Comparison of ENCODE assay signal across 29 cellular contexts in genomic region chr1:95924684-95925083, GRCh38.
"Had no signal": no experiment of that assay in that cellular context is flagged by ENCODE, and none has a peak within 500 bp of the region (broad histone marks: within the 10 kb centered on the region; RNA-seq: fewer than 3 reads in every experiment).

No MANE protein-coding gene starts in this region.

- H3K4me3 ChIP-seq: colonic mucosa, coronary artery, dorsolateral prefrontal cortex, esophagus muscularis mucosa, esophagus squamous epithelium, gastrocnemius medialis, gastroesophageal sphincter, heart left ventricle, heart right ventricle, hepatocyte had no signal

- H3K9me3 ChIP-seq: colonic mucosa, esophagus muscularis mucosa, esophagus squamous epithelium, gastrocnemius medialis, gastroesophageal sphincter had no signal

- ATAC-seq: effector memory CD8-positive, alpha-beta T cell; esophagus mucosa; foreskin keratinocyte; gastrocnemius medialis; gastroesophageal sphincter; heart left ventricle; heart right ventricle had no signal

- H3K36me3 ChIP-seq: colonic mucosa, esophagus muscularis mucosa, esophagus squamous epithelium, gastrocnemius medialis, gastroesophageal sphincter, heart left ventricle, heart right ventricle had no signal

- H3K4me2 ChIP-seq: hepatocyte had no signal

- H3K27ac ChIP-seq: colonic mucosa, coronary artery, dorsolateral prefrontal cortex, epithelial cell of prostate, esophagus muscularis mucosa, esophagus squamous epithelium, foreskin keratinocyte, gastrocnemius medialis, gastroesophageal sphincter, heart left ventricle, heart right ventricle, hepatocyte had no signal

- FAIRE-seq: colon, endometrium, endothelial cell of umbilical vein, frontal cortex had no signal

- H2AFZ ChIP-seq: hepatocyte had no signal

- DNase-seq: colonic mucosa; cortex of kidney; dermis blood vessel endothelial cell; dorsolateral prefrontal cortex; effector CD4-positive, alpha-beta T cell; effector CD8-positive, alpha-beta T cell; effector memory CD4-positive, alpha-beta T cell; effector memory CD8-positive, alpha-beta T cell; endodermal cell; erythroblast; esophagus squamous epithelium; foreskin fibroblast; foreskin keratinocyte; foreskin melanocyte; gastrocnemius medialis; glutamatergic neuron; head of caudate nucleus; heart left ventricle; heart right ventricle had no signal

- H3K79me2 ChIP-seq: hepatocyte had no signal

- H3K4me1 ChIP-seq: colonic mucosa, esophagus muscularis mucosa, esophagus squamous epithelium, foreskin keratinocyte, gastrocnemius medialis, gastroesophageal sphincter, heart right ventricle had no signal

- H3K27me3 ChIP-seq: colonic mucosa, esophagus muscularis mucosa, esophagus squamous epithelium, foreskin keratinocyte, gastrocnemius medialis, gastroesophageal sphincter, heart left ventricle, heart right ventricle, hepatocyte had no signal
